Comparison of ENCODE assay signal across 8 cellular contexts in the genomic region with DNA sequence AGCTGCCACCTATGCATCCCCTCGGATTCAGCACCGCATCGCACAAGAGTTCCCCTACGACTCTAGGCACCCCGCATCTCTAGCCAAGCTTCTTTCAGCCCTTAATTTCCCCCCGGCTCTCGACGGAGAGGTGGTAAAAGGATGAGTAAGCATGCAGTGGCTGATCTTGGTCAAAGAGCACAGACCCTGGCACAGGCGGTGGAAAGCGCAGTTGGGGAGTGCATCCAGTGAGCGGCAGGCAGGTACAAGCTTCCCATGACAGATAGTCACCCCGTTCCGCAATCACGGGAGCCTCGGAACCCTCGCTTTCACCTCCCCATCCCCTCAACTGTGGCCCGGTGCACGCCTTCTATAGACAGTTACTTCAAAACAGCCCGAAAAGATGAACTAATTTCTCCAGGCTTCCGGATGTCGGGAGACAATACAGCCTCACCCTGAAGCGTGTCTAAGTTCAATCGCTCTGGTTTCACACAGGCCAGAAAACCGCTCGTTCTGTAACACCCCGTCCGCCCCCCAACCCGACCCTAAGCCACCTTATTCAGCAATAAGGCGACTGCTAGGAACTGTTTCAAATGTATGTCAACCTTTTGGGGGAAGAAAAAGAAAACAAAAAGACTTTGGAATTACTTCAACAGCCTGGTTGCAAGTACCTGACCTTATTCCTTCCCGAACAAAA. TPM values are rescaled to one million over a fixed set of nuclear protein-coding genes. Genes with fewer than 3 reads are reported as not detected.
DNase-seq lines count a peak whose midpoint lies in the region; ATAC-seq and TF ChIP-seq lines count a peak whose summit lies in the region.

No MANE protein-coding gene starts in this region.

- TF ChIP-seq CTCF in AG10803 (conservative IDR thresholded peaks at IDR 0.05; ENCODE audit: low read length) (peak; percentile 13; the same call in 1 of the 2 replicates), chondrocyte (IDR thresholded peaks at IDR 0.05) (no peak), left lung (IDR thresholded peaks at IDR 0.05) (no peak)

- H3K36me3 ChIP-seq in left lung: no peaks in the 10 kb centered on the region

- H3K27ac ChIP-seq in left lung: peak overlapping the region; percentile 98

- peaks cover 9% of the 10 kb centered on the region for H3K9me3 Mint-ChIP-seq in chondrocyte (ENCODE audit: low read depth)

- peak; percentile 7 to 11 for ATAC-seq in activated CD4-positive, CD25-positive, alpha-beta regulatory T cell treated with anti-CD3 and anti-CD28 coated beads, Interleukin-2, amount 50 U/mL, for 24 hours
- ATAC-seq in left lung (no peak), GM18870 (IDR thresholded peaks at IDR 0.05; ENCODE audit: unreplicated experiment) (no peak), HG02973 (IDR thresholded peaks at IDR 0.05; ENCODE audit: unreplicated experiment) (no peak)

- H3K27me3 ChIP-seq in left lung: no peaks in the 10 kb centered on the region

- no peaks in the 10 kb centered on the region for H3K27me3 Mint-ChIP-seq in chondrocyte (ENCODE audit: low read depth)

- H3K9me3 ChIP-seq in left lung: no peaks in the 10 kb centered on the region

- peak overlapping the region; percentile 95 for H3K27ac Mint-ChIP-seq in chondrocyte (ENCODE audit: unreplicated experiment)

- peak overlapping the region; percentile 96 for H3K4me3 Mint-ChIP-seq in chondrocyte (ENCODE audit: unreplicated experiment)

- H3K4me1 Mint-ChIP-seq in chondrocyte (ENCODE audit: low read depth): peaks cover 52% of the 10 kb centered on the region

- intact Hi-C loops in left lung (cut with DNase I): no loop called here

- H3K36me3 Mint-ChIP-seq in chondrocyte (ENCODE audit: low read depth): no peaks in the 10 kb centered on the region

- peaks cover 15 to 58% of the 10 kb centered on the region in 2 donors for H3K4me1 ChIP-seq in left lung

- peak; percentile 40 for DNase-seq in AG10803 (ENCODE audit: low read depth)
- peak; percentile 79 for DNase-seq in HT-29 (ENCODE audit: low spot score)
- no peak for DNase-seq in chondrocyte (ENCODE audit: low spot score)
- peak; percentile 64 to 80 for DNase-seq in left lung
- DNase-seq in stimulated activated CD4-positive, alpha-beta T cell treated with anti-CD3 and anti-CD28 coated beads, Interleukin-4, amount 100 ng/mL, for 24 hours: peak; percentile 67

- peak overlapping the region; percentile 84 for H3K4me3 ChIP-seq in AG10803 (ENCODE audit: low read length)
- peak overlapping the region; percentile 65 to 74 for H3K4me3 ChIP-seq in left lung

RNA-seq across cellular contexts. Expression of gene RHEB, which starts 1.5 kb away (rescaled TPM):
- 135 and 151 TPM in 2 replicates for total RNA-seq in HT-29 (2014; rRNA removed; shearing (Covaris generic))
- total RNA-seq in chondrocyte (111 to 126 TPM (median 123 TPM) in 3 replicates), left lung (100 to 1,000 TPM; 103 to 109 TPM)

Comparison
In these comparisons a context has a peak if more than half of its experiments do, and no peak if none do; other contexts are left out.
1. ATAC-seq: peak in activated CD4-positive, CD25-positive, alpha-beta regulatory T cell treated with anti-CD3 and anti-CD28 coated beads, Interleukin-2, amount 50 U/mL, for 24 hours (2 of 2); none in left lung (single experiment), GM18870 (single experiment) and HG02973 (single experiment).